ENCODE assay signal across 1 cellular context in genomic region chr13:51673165-51673564, GRCh38.
TF ChIP-seq lines count a peak whose summit lies in the region.

No MANE protein-coding gene starts in this region.

TF ChIP-seq in HepG2, 621 proteins besides CTCF, POLR2A, EP300 and RAD21 (continued from another document):
- TF ChIP-seq PBX2 (CRISPR knock-in tag; IDR thresholded peaks at IDR 0.05) (no peak), ZBTB43 (CRISPR knock-in tag; conservative IDR thresholded peaks at IDR 0.05) (no peak), ASH2L (IDR thresholded peaks at IDR 0.05; ENCODE audit: insufficient read length, low read depth, low read length) (no peak), ZBTB3 (CRISPR knock-in tag; IDR thresholded peaks at IDR 0.05; ENCODE audit: borderline replicate concordance, low read depth) (no peak), TFDP1 (CRISPR knock-in tag; IDR thresholded peaks at IDR 0.05; ENCODE audit: borderline replicate concordance) (no peak)
